ENCODE assay signal across 15 cellular contexts in the genomic region with DNA sequence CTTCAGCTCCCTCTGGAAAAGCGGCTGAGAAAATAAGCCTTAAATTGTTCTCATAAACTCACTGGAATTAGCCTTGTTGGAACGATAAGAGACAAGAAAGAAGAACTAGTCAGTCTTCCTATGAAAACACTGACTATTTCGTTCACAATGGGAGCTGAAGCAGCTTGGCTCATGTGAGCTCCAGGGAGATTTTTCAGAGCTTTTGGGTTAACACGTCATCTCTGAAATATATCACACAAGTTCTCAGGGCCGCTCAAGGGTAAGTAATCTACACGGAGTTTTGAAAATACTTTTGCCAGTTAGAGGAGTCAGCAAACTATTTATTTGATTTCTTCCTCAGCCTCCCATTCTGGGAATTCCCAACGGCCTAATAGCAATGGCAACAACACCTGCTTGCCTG.
A peak's percentile ranks its signal among the peaks of the same experiment; 100 is the strongest.
DNase-seq lines count a peak whose midpoint lies in the region; TF ChIP-seq lines count a peak whose summit lies in the region.
"Had no signal": no experiment of that assay in that cellular context is flagged by ENCODE, and none has a peak within 500 bp of the region (broad histone marks: within the 10 kb centered on the region; RNA-seq: fewer than 3 reads in every experiment).

No MANE protein-coding gene starts in this region.

- WGBS in esophagus muscularis mucosa = 65% methylated on average over 7 of the region's 7 CpGs

- TF ChIP-seq CTCF in esophagus muscularis mucosa (IDR thresholded peaks at IDR 0.05) = no peak
- TF ChIP-seq CTCF in retinal pigment epithelial cell (conservative IDR thresholded peaks at IDR 0.05; ENCODE audit: low read depth, low read length) = no peak

- no peak overlapping the region for H3K9ac ChIP-seq in adipocyte (ENCODE audit: low read length)

- no peaks in the 10 kb centered on the region for H3K27me3 ChIP-seq in adipocyte (replicated peaks; ENCODE audit: control insufficient read depth, insufficient read depth, low read length)
- no peaks in the 10 kb centered on the region for H3K27me3 ChIP-seq in esophagus muscularis mucosa

- H3K4me1 ChIP-seq in adipocyte (ENCODE audit: control insufficient read depth, insufficient read depth, low read length) (peaks cover 26% of the 10 kb centered on the region), esophagus muscularis mucosa (no peaks in the 10 kb centered on the region)

- intact Hi-C loops in esophagus muscularis mucosa (cut with DNase I) = no loop called here

- no peak overlapping the region for H3K27ac ChIP-seq in esophagus muscularis mucosa (replicated peaks in 1 of 4)
- H3K27ac ChIP-seq: C4-2B had no signal

- no peak for TF ChIP-seq EP300 in esophagus muscularis mucosa (IDR thresholded peaks at IDR 0.05)

- peak; percentile 5 for DNase-seq in GM03348 (ENCODE audit: low spot score)
- peak; percentile 67 for DNase-seq in adipocyte (ENCODE audit: low read depth)
- DNase-seq in esophagus muscularis mucosa (ENCODE audit: extremely low spot score) = peak; percentile 77
- peak; percentile 50 for DNase-seq in retinal pigment epithelial cell (ENCODE audit: low read depth)
- DNase-seq in NCI-H2196 (lab: John Stamatoyannopoulos, UW; ENCODE audit: unreplicated experiment) = no peak
- no peak for DNase-seq in GOT3 (lab: John Stamatoyannopoulos, UW)
- no peak for DNase-seq in COLO829 (ENCODE audit: low spot score)
- DNase-seq: Caco-2, DMS153, H7, NCI-H1417 treated with DMSO at 0.1 percent for 48 hours, NCI-H1930, NCI-H2171, NCI-H524 had no signal

- no peak for TF ChIP-seq POLR2A in esophagus muscularis mucosa (IDR thresholded peaks at IDR 0.05; ENCODE audit: low read depth)

- no peaks in the 10 kb centered on the region for H3K9me3 ChIP-seq in adipocyte (ENCODE audit: control insufficient read depth, low read length)
- H3K9me3 ChIP-seq in esophagus muscularis mucosa = no peaks in the 10 kb centered on the region
- H3K9me3 ChIP-seq: Caco-2 had no signal

- H3K4me3 ChIP-seq in adipocyte (ENCODE audit: low read length) (no peak overlapping the region), esophagus muscularis mucosa (no peak overlapping the region), retinal pigment epithelial cell (ENCODE audit: low read length) (no peak overlapping the region)

- H3K36me3 ChIP-seq in adipocyte (ENCODE audit: control insufficient read depth, insufficient read depth, low read length, severe bottlenecking) (no peaks in the 10 kb centered on the region), esophagus muscularis mucosa (no peaks in the 10 kb centered on the region)

Comparison
In these comparisons a context has a peak if more than half of its experiments do, and no peak if none do; other contexts are left out.
1. DNase-seq: peak in GM03348 (single experiment), adipocyte (single experiment), esophagus muscularis mucosa (single experiment) and retinal pigment epithelial cell (single experiment); none in NCI-H2196 (single experiment), GOT3 (single experiment) and COLO829 (single experiment).